In the genomic region with DNA sequence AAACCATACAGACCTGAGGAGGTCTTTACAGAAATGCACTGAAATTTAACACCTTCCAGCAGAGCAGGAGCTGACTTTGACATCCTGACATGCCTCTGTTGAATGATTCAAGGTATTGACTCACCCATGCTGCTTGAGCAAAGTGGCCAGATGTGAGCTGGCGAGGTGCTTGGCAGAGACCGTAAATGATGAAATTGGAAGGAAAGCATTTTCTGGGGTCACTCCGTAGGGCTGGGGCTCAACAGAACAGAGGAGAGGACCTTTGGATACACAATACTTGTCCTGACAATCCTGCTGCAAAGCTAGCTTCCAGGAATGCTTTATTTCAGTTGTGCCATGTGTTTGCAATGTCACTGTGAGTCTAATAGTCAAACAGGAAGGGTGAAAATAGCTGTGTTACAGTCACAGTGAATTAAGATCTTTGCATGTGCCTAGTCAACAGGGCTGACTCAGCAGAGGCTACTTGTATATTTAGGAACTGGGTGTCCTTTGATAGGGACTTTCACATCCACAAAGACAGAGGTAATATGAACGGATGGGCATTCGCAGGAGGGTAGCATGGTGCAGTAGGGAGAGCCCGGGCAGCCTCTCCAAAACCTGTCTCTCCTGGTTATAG, we compare ENCODE assay signal across 13 cellular contexts. TPM values are rescaled to one million over a fixed set of nuclear protein-coding genes. Genes with fewer than 3 reads are reported as not detected.
DNase-seq lines count a peak whose midpoint lies in the region; ATAC-seq and TF ChIP-seq lines count a peak whose summit lies in the region.
"Had no signal": no experiment of that assay in that cellular context is flagged by ENCODE, and none has a peak within 500 bp of the region (broad histone marks: within the 10 kb centered on the region; RNA-seq: fewer than 3 reads in every experiment).

No MANE protein-coding gene starts in this region.

- TF ChIP-seq CTCF in fibroblast of the aortic adventitia (IDR thresholded peaks at IDR 0.05; ENCODE audit: insufficient read depth, low read length) (no peak), type B pancreatic cell (conservative IDR thresholded peaks at IDR 0.05) (no peak)

- no peaks in the 10 kb centered on the region for H3K9me3 Mint-ChIP-seq in type B pancreatic cell
- H3K9me3 Mint-ChIP-seq in activated CD8-positive, alpha-beta memory T cell treated with anti-CD3 and anti-CD28 coated beads, Interleukin-2, amount 10 ng/mL, durations not matched to agents 7 days and 5 days (ENCODE audit: low read depth), result no peaks in the 10 kb centered on the region
- H3K9me3 Mint-ChIP-seq: activated naive CD4-positive, alpha-beta T cell treated with anti-CD3 and anti-CD28 coated beads, Interleukin-2, amount 50 U/mL, for 24 hours; CD8-positive, alpha-beta memory T cell had no signal

- CTCF ChIA-PET in activated CD8-positive, alpha-beta memory T cell treated with anti-CD3 and anti-CD28 coated beads, Interleukin-2, amount 10 ng/mL, durations not matched to agents 7 days and 5 days (lab: Charles Lee), result no interaction called here

- H3K27ac Mint-ChIP-seq in type B pancreatic cell, result no peak overlapping the region
- no peak overlapping the region for H3K27ac Mint-ChIP-seq in activated CD8-positive, alpha-beta memory T cell treated with anti-CD3 and anti-CD28 coated beads, Interleukin-2, amount 10 ng/mL, durations not matched to agents 7 days and 5 days
- H3K27ac Mint-ChIP-seq: activated naive CD4-positive, alpha-beta T cell treated with anti-CD3 and anti-CD28 coated beads, Interleukin-2, amount 50 U/mL, for 24 hours; CD8-positive, alpha-beta memory T cell had no signal

- no peaks in the 10 kb centered on the region for H3K36me3 Mint-ChIP-seq in type B pancreatic cell
- no peaks in the 10 kb centered on the region for H3K36me3 Mint-ChIP-seq in activated CD8-positive, alpha-beta memory T cell treated with anti-CD3 and anti-CD28 coated beads, Interleukin-2, amount 10 ng/mL, durations not matched to agents 7 days and 5 days
- H3K36me3 Mint-ChIP-seq: activated naive CD4-positive, alpha-beta T cell treated with anti-CD3 and anti-CD28 coated beads, Interleukin-2, amount 50 U/mL, for 24 hours had no signal

- peak; percentile 38 for DNase-seq in AG08395 (ENCODE audit: low spot score)
- peak; percentile 19 for DNase-seq in H4 (ENCODE audit: low spot score)
- peak; percentile 81 for DNase-seq in RKO (ENCODE audit: low spot score)
- DNase-seq in fibroblast of the aortic adventitia (ENCODE audit: low read depth), result peak; percentile 59
- DNase-seq in type B pancreatic cell (ENCODE audit: extremely low spot score, unreplicated experiment), result no peak
- DNase-seq in stimulated activated CD4-positive, alpha-beta T cell treated with anti-CD3 and anti-CD28 coated beads, Interleukin-15, amount 100 ng/mL, for 24 hours, result no peak
- DNase-seq in activated CD8-positive, alpha-beta memory T cell treated with anti-CD3 and anti-CD28 coated beads, Interleukin-2, amount 10 ng/mL, durations not matched to agents 7 days and 5 days, result no peak
- DNase-seq: activated CD4-positive, alpha-beta T cell treated with anti-CD3 and anti-CD28 coated beads for 4 hours; CD8-positive, alpha-beta memory T cell; NCI-H1105 treated with DMSO at 0.1 percent for 48 hours; stimulated activated CD4-positive, alpha-beta T cell treated with anti-CD3 and anti-CD28 coated beads, Interleukin-4, amount 100 ng/mL, for 4 hours had no signal

- H3K4me3 ChIP-seq in fibroblast of the aortic adventitia (ENCODE audit: low read depth, low read length), result no peak overlapping the region

- no peak for ATAC-seq in GM18867 (IDR thresholded peaks at IDR 0.05; ENCODE audit: unreplicated experiment)
- no peak for ATAC-seq in activated CD8-positive, alpha-beta memory T cell treated with anti-CD3 and anti-CD28 coated beads, Interleukin-2, amount 10 ng/mL, durations not matched to agents 7 days and 5 days

- peaks cover 18% of the 10 kb centered on the region for H3K4me1 Mint-ChIP-seq in type B pancreatic cell (ENCODE audit: unreplicated experiment)
- peaks cover 5% of the 10 kb centered on the region for H3K4me1 Mint-ChIP-seq in activated CD8-positive, alpha-beta memory T cell treated with anti-CD3 and anti-CD28 coated beads, Interleukin-2, amount 10 ng/mL, durations not matched to agents 7 days and 5 days
- H3K4me1 Mint-ChIP-seq: CD8-positive, alpha-beta memory T cell had no signal

- no peak overlapping the region for H3K4me3 Mint-ChIP-seq in type B pancreatic cell
- H3K4me3 Mint-ChIP-seq in activated CD8-positive, alpha-beta memory T cell treated with anti-CD3 and anti-CD28 coated beads, Interleukin-2, amount 10 ng/mL, durations not matched to agents 7 days and 5 days, result no peak overlapping the region
- H3K4me3 Mint-ChIP-seq: activated naive CD4-positive, alpha-beta T cell treated with anti-CD3 and anti-CD28 coated beads, Interleukin-2, amount 50 U/mL, for 24 hours; CD8-positive, alpha-beta memory T cell had no signal

- peaks cover 3% of the 10 kb centered on the region for H3K27me3 Mint-ChIP-seq in type B pancreatic cell
- peaks cover under 1% of the 10 kb centered on the region for H3K27me3 Mint-ChIP-seq in activated CD8-positive, alpha-beta memory T cell treated with anti-CD3 and anti-CD28 coated beads, Interleukin-2, amount 10 ng/mL, durations not matched to agents 7 days and 5 days
- H3K27me3 Mint-ChIP-seq: activated naive CD4-positive, alpha-beta T cell treated with anti-CD3 and anti-CD28 coated beads, Interleukin-2, amount 50 U/mL, for 24 hours had no signal

RNA-seq across cellular contexts. Expression of a gene that starts 31.6 kb away (rescaled TPM):
- 14.7 and 17.6 TPM in 2 replicates for total RNA-seq in H4 (2014; rRNA removed; shearing (Covaris generic))
- 9.4 and 12.2 TPM in 2 replicates for total RNA-seq in fibroblast of the aortic adventitia (ENCODE audit: low replicate concordance)
- total RNA-seq in type B pancreatic cell (ENCODE audit: low replicate concordance), result 86.4 and 103 TPM in 2 replicates
- 10 to 100 TPM; 51.6 to 54.1 TPM for total RNA-seq in activated CD8-positive, alpha-beta memory T cell treated with anti-CD3 and anti-CD28 coated beads, Interleukin-2, amount 10 ng/mL, durations not matched to agents 7 days and 5 days

Comparison
In these comparisons a context has a peak if more than half of its experiments do, and no peak if none do; other contexts are left out.
1. DNase-seq: peak in AG08395 (single experiment), H4 (single experiment), RKO (single experiment) and fibroblast of the aortic adventitia (single experiment); none in type B pancreatic cell (single experiment), stimulated activated CD4-positive, alpha-beta T cell treated with anti-CD3 and anti-CD28 coated beads, Interleukin-15, amount 100 ng/mL, for 24 hours (single experiment) and activated CD8-positive, alpha-beta memory T cell treated with anti-CD3 and anti-CD28 coated beads, Interleukin-2, amount 10 ng/mL, durations not matched to agents 7 days and 5 days (single experiment).